Comparison of ENCODE assay signal across 26 cellular contexts in genomic region chr11:67052891-67053290, GRCh38. TPM values are rescaled to one million over a fixed set of nuclear protein-coding genes. Genes with fewer than 3 reads are reported as not detected.
"Had no signal": no experiment of that assay in that cellular context is flagged by ENCODE, and none has a peak within 500 bp of the region (broad histone marks: within the 10 kb centered on the region; RNA-seq: fewer than 3 reads in every experiment).

No MANE protein-coding gene starts in this region.

- H3K36me3 ChIP-seq: breast epithelium, Peyer's patch, SJSA1 had no signal

- H3K4me3 ChIP-seq: breast epithelium, Peyer's patch, SJSA1 had no signal

- H3K27ac ChIP-seq: breast epithelium, Peyer's patch, SJSA1 had no signal

- H3K9me3 ChIP-seq: breast epithelium, Peyer's patch, SJSA1 had no signal

- H3K4me3 Mint-ChIP-seq: activated CD4-positive, alpha-beta T cell treated with anti-CD3 and anti-CD28 coated beads, Interleukin-2, amount 10 ng/mL, durations not matched to agents 24 days and 14 days; activated CD8-positive, alpha-beta memory T cell treated with anti-CD3 and anti-CD28 coated beads, Interleukin-2, amount 10 ng/mL, durations not matched to agents 7 days and 5 days; activated naive CD4-positive, alpha-beta T cell treated with anti-CD3 and anti-CD28 coated beads, Interleukin-2, amount 50 U/mL, for 24 hours; activated T-cell treated with anti-CD3 and anti-CD28 coated beads, Interleukin-2, amount 50 U/mL, for 24 hours; activated T-helper 1 cell treated with anti-CD3 and anti-CD28 coated beads, Interleukin-12 subunit alpha, Interleukin-12 subunit beta, Interleukin-2, Interleukin-4 antibody, amounts not matched to agents 30 ng/mL and 10 ng/mL and 1 ng/mL, durations not matched to agents 14 hours and 24 hours and 36 hours; T-helper 1 cell treated with Interleukin-12 subunit alpha and Interleukin-12 subunit beta and Interleukin-4 antibody, amounts not matched to agents 30 μg/mL and 1 μg/mL, for 36 hours; WTC11 had no signal

- H3K36me3 Mint-ChIP-seq: activated CD8-positive, alpha-beta memory T cell treated with anti-CD3 and anti-CD28 coated beads, Interleukin-2, amount 10 ng/mL, durations not matched to agents 7 days and 5 days; activated naive CD4-positive, alpha-beta T cell treated with anti-CD3 and anti-CD28 coated beads, Interleukin-2, amount 50 U/mL, for 24 hours; WTC11 had no signal

- H3K27ac Mint-ChIP-seq: activated CD4-positive, alpha-beta T cell treated with anti-CD3 and anti-CD28 coated beads, Interleukin-2, amount 10 ng/mL, durations not matched to agents 24 days and 14 days; activated CD8-positive, alpha-beta memory T cell treated with anti-CD3 and anti-CD28 coated beads, Interleukin-2, amount 10 ng/mL, durations not matched to agents 7 days and 5 days; activated naive CD4-positive, alpha-beta T cell treated with anti-CD3 and anti-CD28 coated beads, Interleukin-2, amount 50 U/mL, for 24 hours; activated T-cell treated with anti-CD3 and anti-CD28 coated beads, Interleukin-2, amount 50 U/mL, for 24 hours; activated T-helper 1 cell treated with anti-CD3 and anti-CD28 coated beads, Interleukin-12 subunit alpha, Interleukin-12 subunit beta, Interleukin-2, Interleukin-4 antibody, amounts not matched to agents 30 ng/mL and 10 ng/mL and 1 ng/mL, durations not matched to agents 14 hours and 24 hours and 36 hours; T-helper 1 cell treated with Interleukin-12 subunit alpha and Interleukin-12 subunit beta and Interleukin-4 antibody, amounts not matched to agents 30 μg/mL and 1 μg/mL, for 36 hours; WTC11 had no signal

- DNase-seq: activated CD4-positive, alpha-beta T cell treated with anti-CD3 and anti-CD28 coated beads, Interleukin-2, amount 10 ng/mL, durations not matched to agents 24 days and 14 days; activated CD4-positive, alpha-beta T cell treated with anti-CD3 and anti-CD28 coated beads, Interleukin-2, amount 50 U/mL, for 48 hours; activated CD4-positive, CD25-positive, alpha-beta regulatory T cell treated with anti-CD3 and anti-CD28 coated beads, Interleukin-2, amount 50 U/mL, for 72 hours; activated CD8-positive, alpha-beta memory T cell treated with anti-CD3 and anti-CD28 coated beads, Interleukin-2, amount 10 ng/mL, durations not matched to agents 7 days and 5 days; activated effector memory CD4-positive, alpha-beta T cell treated with Interleukin-2 at 50 U/mL for 16 hours; activated naive CD4-positive, alpha-beta T cell; activated T-cell treated with anti-CD3 and anti-CD28 coated beads, Interleukin-2, amount 50 U/mL, for 24 hours; aorta; NCI-H1092; NCI-H1417 treated with DMSO at 0.1 percent for 48 hours; NCI-H1694; NCI-H2029; NCI-H2107; NCI-H2171 treated with DMSO at 0.1 percent for 48 hours; NCI-H345; NCI-H510A; NCI-H526 treated with DMSO at 0.1 percent for 48 hours; NK-92 treated with Interleukin-12 subunit alpha and Interleukin-12 subunit beta, amount 100 ng/mL, for 24 hours; Peyer's patch; SHP77 had no signal

- H3K9me3 Mint-ChIP-seq: activated CD4-positive, alpha-beta T cell treated with anti-CD3 and anti-CD28 coated beads, Interleukin-2, amount 10 ng/mL, durations not matched to agents 24 days and 14 days; activated naive CD4-positive, alpha-beta T cell treated with anti-CD3 and anti-CD28 coated beads, Interleukin-2, amount 50 U/mL, for 24 hours; activated T-cell treated with anti-CD3 and anti-CD28 coated beads, Interleukin-2, amount 50 U/mL, for 24 hours; activated T-helper 1 cell treated with anti-CD3 and anti-CD28 coated beads, Interleukin-12 subunit alpha, Interleukin-12 subunit beta, Interleukin-2, Interleukin-4 antibody, amounts not matched to agents 30 ng/mL and 10 ng/mL and 1 ng/mL, durations not matched to agents 14 hours and 24 hours and 36 hours; T-helper 1 cell treated with Interleukin-12 subunit alpha and Interleukin-12 subunit beta and Interleukin-4 antibody, amounts not matched to agents 30 μg/mL and 1 μg/mL, for 36 hours; WTC11 had no signal

- ATAC-seq: activated CD8-positive, alpha-beta memory T cell treated with anti-CD3 and anti-CD28 coated beads, Interleukin-2, amount 10 ng/mL, durations not matched to agents 7 days and 5 days; WTC11 had no signal

- H3K27me3 ChIP-seq: breast epithelium, Peyer's patch, SJSA1 had no signal

RNA-seq across cellular contexts. Expression of gene RHOD, which starts 3.8 kb away (rescaled TPM):
- total RNA-seq: SJSA1 had no signal

RNA-seq across cellular contexts. Expression of gene SYT12, which starts 30.0 kb away (rescaled TPM):
- total RNA-seq: activated CD4-positive, alpha-beta T cell treated with anti-CD3 and anti-CD28 coated beads, Interleukin-2, amount 10 ng/mL, durations not matched to agents 24 days and 14 days; activated CD8-positive, alpha-beta memory T cell treated with anti-CD3 and anti-CD28 coated beads, Interleukin-2, amount 10 ng/mL, durations not matched to agents 7 days and 5 days; activated T-helper 1 cell treated with anti-CD3 and anti-CD28 coated beads, Interleukin-12 subunit alpha, Interleukin-12 subunit beta, Interleukin-2, Interleukin-4 antibody, amounts not matched to agents 30 ng/mL and 10 ng/mL and 1 ng/mL, durations not matched to agents 14 hours and 24 hours and 36 hours had no signal
